In genomic region chr22:25166266-25167056, GRCh38 we compare ENCODE assay signal across 2 cellular contexts.
TF ChIP-seq lines count a peak whose summit lies in the region.

No MANE protein-coding gene starts in this region.

TF ChIP-seq in liver, 16 proteins besides CTCF, POLR2A, EP300 and RAD21:
- TF ChIP-seq SP1 (IDR thresholded peaks at IDR 0.05) (no peak), FOXA2 (IDR thresholded peaks at IDR 0.05) (no peak), MAX (IDR thresholded peaks at IDR 0.05) (no peak), HNF4G (IDR thresholded peaks at IDR 0.05) (no peak), ATF3 (IDR thresholded peaks at IDR 0.05) (no peak), ZBTB33 (IDR thresholded peaks at IDR 0.05) (no peak), GABPA (IDR thresholded peaks at IDR 0.05 in 1 of 2, conservative IDR thresholded peaks at IDR 0.05 in 1 of 2) (no peak), JUND (IDR thresholded peaks at IDR 0.05) (no peak), YY1 (IDR thresholded peaks at IDR 0.05) (no peak), REST (IDR thresholded peaks at IDR 0.05) (no peak)

TF ChIP-seq in HepG2, 621 proteins besides CTCF, POLR2A, EP300 and RAD21:
- TF ChIP-seq NFYB (CRISPR knock-in tag; IDR thresholded peaks at IDR 0.05) (no peak), MTF1 (CRISPR knock-in tag; IDR thresholded peaks at IDR 0.05) (no peak), PPARG (CRISPR knock-in tag; conservative IDR thresholded peaks at IDR 0.05) (no peak), SETDB1 (CRISPR knock-in tag; IDR thresholded peaks at IDR 0.05; ENCODE audit: borderline replicate concordance) (no peak), SMARCC2 (IDR thresholded peaks at IDR 0.05) (no peak), NRL (CRISPR knock-in tag; IDR thresholded peaks at IDR 0.05; ENCODE audit: borderline replicate concordance) (no peak), SNAPC2 (CRISPR knock-in tag; IDR thresholded peaks at IDR 0.05) (no peak), HOXA5 (CRISPR knock-in tag; IDR thresholded peaks at IDR 0.05) (no peak), ZNF20 (CRISPR knock-in tag; IDR thresholded peaks at IDR 0.05) (no peak), SMAD3 (CRISPR knock-in tag; IDR thresholded peaks at IDR 0.05) (no peak), USF2 (IDR thresholded peaks at IDR 0.05; ENCODE audit: low read depth, low read length) (no peak), USF2 (CRISPR knock-in tag; IDR thresholded peaks at IDR 0.05; ENCODE audit: borderline replicate concordance) (no peak), ZNF34 (CRISPR knock-in tag; IDR thresholded peaks at IDR 0.05; ENCODE audit: borderline replicate concordance) (no peak), ZNF652 (CRISPR knock-in tag; IDR thresholded peaks at IDR 0.05; ENCODE audit: borderline replicate concordance, low read depth) (no peak), ZNF441 (CRISPR knock-in tag; IDR thresholded peaks at IDR 0.05; ENCODE audit: borderline replicate concordance) (no peak), KLF13 (CRISPR knock-in tag; IDR thresholded peaks at IDR 0.05) (no peak)
TF ChIP-seq in HepG2: peak in this region for 0.
